In the genomic region with DNA sequence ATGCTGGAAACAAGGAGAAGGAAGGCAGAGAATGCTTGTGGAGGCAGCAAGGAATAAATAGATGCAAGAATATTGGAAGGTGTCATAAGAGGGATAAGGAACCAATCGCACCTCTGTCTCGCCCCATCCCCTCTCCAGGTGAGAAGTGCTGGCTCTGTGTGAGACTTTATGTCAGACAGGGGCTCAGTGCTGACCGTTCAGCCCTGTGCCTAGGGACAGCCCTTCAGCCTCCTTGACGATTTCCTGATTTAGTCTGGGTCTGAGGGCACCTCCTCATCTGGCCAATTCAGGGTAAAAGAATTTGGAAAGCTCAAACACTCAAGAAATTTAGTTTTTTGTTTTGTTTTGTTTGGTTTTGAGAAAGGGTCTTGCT, we compare ENCODE assay signal across 20 cellular contexts. TPM values are rescaled to one million over a fixed set of nuclear protein-coding genes. Genes with fewer than 3 reads are reported as not detected.
DNase-seq lines count a peak whose midpoint lies in the region; ATAC-seq and TF ChIP-seq lines count a peak whose summit lies in the region.
"Had no signal": no experiment of that assay in that cellular context is flagged by ENCODE, and none has a peak within 500 bp of the region (broad histone marks: within the 10 kb centered on the region; RNA-seq: fewer than 3 reads in every experiment).

No MANE protein-coding gene starts in this region.

- H3K27ac ChIP-seq in right cardiac atrium (ENCODE audit: low read length) = peak overlapping the region; percentile 25
- H3K27ac ChIP-seq in heart left ventricle = peak overlapping the region in 4 of 12 donors; percentile 21 to 68 (median 48)
- H3K27ac ChIP-seq in left lung = peak overlapping the region; percentile 74 to 81
- H3K27ac ChIP-seq in prostate gland = peak overlapping the region; percentile 58 to 68

- WGBS in right cardiac atrium = 60% methylated on average over 4 of the region's 4 CpGs
- WGBS in heart left ventricle, 4 donors = 69 to 77% (median 71%) methylated on average over 4 of the region's 4 CpGs
- WGBS in prostate gland = 45% methylated on average over 4 of the region's 4 CpGs

- intact Hi-C loops in right cardiac atrium (cut with DNase I) = no loop called here
- intact Hi-C loops in heart left ventricle (cut with DNase I) = no loop called here
- intact Hi-C loops in left lung (cut with DNase I) = no loop called here
- intact Hi-C loops in prostate gland (cut with DNase I) = no loop called here

- no peak overlapping the region for H3K4me3 ChIP-seq in right cardiac atrium (ENCODE audit: low read length)
- no peak overlapping the region for H3K4me3 ChIP-seq in heart left ventricle
- H3K4me3 ChIP-seq in left lung = no peak overlapping the region
- H3K4me3 ChIP-seq in prostate gland = no peak overlapping the region
- H3K4me3 ChIP-seq: gastroesophageal sphincter, MG63 had no signal

- H3K9me3 ChIP-seq in right cardiac atrium (ENCODE audit: control insufficient read depth, low read length) = no peaks in the 10 kb centered on the region
- no peaks in the 10 kb centered on the region for H3K9me3 ChIP-seq in heart left ventricle
- H3K9me3 ChIP-seq in left lung = no peaks in the 10 kb centered on the region
- H3K9me3 ChIP-seq in prostate gland = no peaks in the 10 kb centered on the region
- H3K9me3 ChIP-seq: gastroesophageal sphincter, MG63 had no signal

- H3K4me1 ChIP-seq in right cardiac atrium (ENCODE audit: control insufficient read depth, insufficient read depth, low read length) (peaks cover 7% of the 10 kb centered on the region), heart left ventricle (peaks cover 0 to 35% (median 14%) of the 10 kb centered on the region in 12 donors), left lung (peaks cover 5 to 7% of the 10 kb centered on the region in 2 donors), prostate gland (replicated peaks) (peaks cover 9% of the 10 kb centered on the region)

- ATAC-seq in right cardiac atrium = peak in 1 of 2 donors; percentile 15
- ATAC-seq in heart left ventricle = no peak
- ATAC-seq in left lung = peak; percentile 35
- no peak for ATAC-seq in GM21723 (IDR thresholded peaks at IDR 0.05; ENCODE audit: unreplicated experiment)

- H3K27me3 ChIP-seq in right cardiac atrium (ENCODE audit: control insufficient read depth, insufficient read depth) = no peaks in the 10 kb centered on the region
- peaks cover 0 to 5% (median 0%) of the 10 kb centered on the region in 9 donors for H3K27me3 ChIP-seq in heart left ventricle
- H3K27me3 ChIP-seq in left lung = peaks cover 0 to 17% of the 10 kb centered on the region in 2 donors
- no peaks in the 10 kb centered on the region for H3K27me3 ChIP-seq in prostate gland (replicated peaks; ENCODE audit: insufficient read depth)

- TF ChIP-seq CTCF in heart left ventricle (IDR thresholded peaks at IDR 0.05) (no peak), left lung (IDR thresholded peaks at IDR 0.05) (no peak), prostate gland (IDR thresholded peaks at IDR 0.05) (no peak)

- H3K36me3 ChIP-seq in heart left ventricle = no peaks in the 10 kb centered on the region
- H3K36me3 ChIP-seq in left lung = no peaks in the 10 kb centered on the region
- no peaks in the 10 kb centered on the region for H3K36me3 ChIP-seq in prostate gland
- H3K36me3 ChIP-seq: gastroesophageal sphincter, MG63 had no signal

- TF ChIP-seq POLR2A in heart left ventricle (IDR thresholded peaks at IDR 0.05) = no peak
- no peak for TF ChIP-seq POLR2A in prostate gland (IDR thresholded peaks at IDR 0.05)

- DNase-seq in right cardiac atrium (no peak), heart left ventricle (no peak), left lung (no peak), prostate gland (ENCODE audit: low spot score) (no peak), anterior cingulate cortex (lab: John Stamatoyannopoulos, UW) (no peak), SK-N-DZ (ENCODE audit: low spot score) (no peak)
- no peak for DNase-seq in activated CD4-positive, alpha-beta T cell treated with anti-CD3 and anti-CD28 coated beads, Interleukin-2, amount 50 U/mL, for 4 hours
- DNase-seq: activated CD4-positive, alpha-beta memory T cell treated with anti-CD3 and anti-CD28 coated beads for 36 hours; activated naive CD8-positive, alpha-beta T cell treated with anti-CD3 and anti-CD28 coated beads, Interleukin-2, amount 10 ng/mL, durations not matched to agents 7 days and 5 days; activated T-cell treated with anti-CD3 and anti-CD28 coated beads, Interleukin-2, amount 50 U/mL, for 48 hours; CD4-positive, alpha-beta memory T cell; central memory CD4-positive, alpha-beta T cell; DND-41; HFFc6; NCI-H2029 treated with DMSO at 0.1 percent for 48 hours; NCI-H524 treated with DMSO at 0.1 percent for 48 hours; nucleus accumbens had no signal

RNA-seq across cellular contexts. Expression of gene FAM241B, which starts 54.9 kb away (rescaled TPM):
- 1 to 10 TPM; 4.6 to 8.7 (median 6.7) TPM for total RNA-seq in right cardiac atrium
- 5.6 TPM for polyA plus RNA-seq in right cardiac atrium
- 1 to 10 TPM in 7 of 9 donors, under 1 TPM in 2; 0.64 to 7.8 (median 4.5) TPM for total RNA-seq in heart left ventricle
- polyA plus RNA-seq in heart left ventricle = 1 to 10 TPM; 2.7 to 5.3 TPM
- 1 to 10 TPM; 9.3 to 9.6 TPM for total RNA-seq in left lung
- 10 to 100 TPM in 1 of 2 donors, 1 to 10 TPM in 1; 6.8 to 13.4 TPM for total RNA-seq in prostate gland
- 10.6 and 12.4 TPM in 2 replicates for polyA plus RNA-seq in SK-N-DZ (2014; cell fraction: cytosol; rRNA removed)
- 13.8 and 30.4 TPM in 2 replicates for polyA plus RNA-seq in SK-N-DZ (2014; cell fraction: nucleus; rRNA removed)
